ENCODE assay signal across 8 cellular contexts in genomic region chr9:126860757-126861466, GRCh38. TPM values are rescaled to one million over a fixed set of nuclear protein-coding genes. Genes with fewer than 3 reads are reported as not detected.
A peak's percentile ranks its signal among the peaks of the same experiment; 100 is the strongest.
DNase-seq lines count a peak whose midpoint lies in the region; ATAC-seq and TF ChIP-seq lines count a peak whose summit lies in the region.

No MANE protein-coding gene starts in this region.

- TF ChIP-seq EP300 in gastroesophageal sphincter (IDR thresholded peaks at IDR 0.05), result no peak

- TF ChIP-seq CTCF in DOHH2 (IDR thresholded peaks at IDR 0.05; ENCODE audit: low read depth, low read length, poor library complexity, severe bottlenecking) (no peak), gastroesophageal sphincter (IDR thresholded peaks at IDR 0.05) (peak in 1 of 4 experiments; percentile 9), parathyroid adenoma (IDR thresholded peaks at IDR 0.05) (no peak)

- H3K4me2 ChIP-seq in DOHH2 (ENCODE audit: low read length) (peak overlapping the region; percentile 98), parathyroid adenoma (ENCODE audit: low read length) (peak overlapping the region; percentile 96)

- peak overlapping the region; percentile 19 for H3K9ac ChIP-seq in parathyroid adenoma

- TF ChIP-seq POLR2A in gastroesophageal sphincter (IDR thresholded peaks at IDR 0.05), result peak in 1 of 2 donors; percentile 2

- H3K36me3 Mint-ChIP-seq in activated T-cell treated with anti-CD3 and anti-CD28 coated beads, Interleukin-2, amount 50 U/mL, for 4 hours (ENCODE audit: insufficient read depth), result peaks cover 3% of the 10 kb centered on the region

- H3K36me3 ChIP-seq in DOHH2 (ENCODE audit: control insufficient read depth, low read length), result peaks cover 26% of the 10 kb centered on the region
- peaks cover 0 to 18% of the 10 kb centered on the region in 2 donors for H3K36me3 ChIP-seq in gastroesophageal sphincter
- no peaks in the 10 kb centered on the region for H3K36me3 ChIP-seq in parathyroid adenoma (ENCODE audit: control insufficient read depth, insufficient read depth, low read length)

- H3K4me1 ChIP-seq in DOHH2 (ENCODE audit: control insufficient read depth, low read length), result peaks cover 34% of the 10 kb centered on the region
- H3K4me1 ChIP-seq in gastroesophageal sphincter, result peaks cover 0 to 49% (median 14%) of the 10 kb centered on the region in 3 donors
- no peaks in the 10 kb centered on the region for H3K4me1 ChIP-seq in parathyroid adenoma

- peaks cover 15% of the 10 kb centered on the region for H3F3A ChIP-seq in DOHH2 (ENCODE audit: control insufficient read depth, insufficient read depth)

- H3K4me1 Mint-ChIP-seq in activated T-cell treated with anti-CD3 and anti-CD28 coated beads, Interleukin-2, amount 50 U/mL, for 4 hours (ENCODE audit: low read depth), result peaks cover 28% of the 10 kb centered on the region

- DNase-seq in HuH-7.5 (ENCODE audit: low spot score) (peak; percentile 39), COLO829 (ENCODE audit: low spot score) (no peak), hippocampal formation (lab: John Stamatoyannopoulos, UW) (no peak)
- no peak for DNase-seq in activated T-cell treated with anti-CD3 and anti-CD28 coated beads, Interleukin-2, amount 50 U/mL, for 4 hours

- no peaks in the 10 kb centered on the region for H3K9me3 Mint-ChIP-seq in activated T-cell treated with anti-CD3 and anti-CD28 coated beads, Interleukin-2, amount 50 U/mL, for 4 hours

- no peaks in the 10 kb centered on the region for H3K9me2 ChIP-seq in DOHH2 (replicated peaks; ENCODE audit: control insufficient read depth, low read length)

- H3K4me3 ChIP-seq in DOHH2 (ENCODE audit: low read length) (peak overlapping the region; percentile 74), gastroesophageal sphincter (peak overlapping the region; percentile 54 to 86), parathyroid adenoma (ENCODE audit: low read depth, low read length) (peak overlapping the region; percentile 74)

- WGBS in gastroesophageal sphincter (ENCODE audit: low coverage in 1 of 2), 2 donors, result no CpG with 5 or more reads among the region's 71 CpGs

- H3K9me3 ChIP-seq in DOHH2 (ENCODE audit: control insufficient read depth, insufficient read depth, low read length) (no peaks in the 10 kb centered on the region), gastroesophageal sphincter (no peaks in the 10 kb centered on the region), parathyroid adenoma (ENCODE audit: control insufficient read depth, low read length) (no peaks in the 10 kb centered on the region)

- ATAC-seq in GM21576 (IDR thresholded peaks at IDR 0.05; ENCODE audit: unreplicated experiment) (peak; percentile 9), gastroesophageal sphincter (peak; percentile 80)
- peak; percentile 26 to 31 for ATAC-seq in activated T-cell treated with anti-CD3 and anti-CD28 coated beads, Interleukin-2, amount 50 U/mL, for 4 hours

- peak overlapping the region; percentile 82 for H3K4me3 Mint-ChIP-seq in activated T-cell treated with anti-CD3 and anti-CD28 coated beads, Interleukin-2, amount 50 U/mL, for 4 hours

- H3K27me3 ChIP-seq in DOHH2 (ENCODE audit: control insufficient read depth, low read length) (peaks cover 18% of the 10 kb centered on the region), gastroesophageal sphincter (no peaks in the 10 kb centered on the region), parathyroid adenoma (ENCODE audit: control insufficient read depth, insufficient read depth, low read length) (no peaks in the 10 kb centered on the region)

- peaks cover 4% of the 10 kb centered on the region; the same call in 1 of the 2 replicates for H4K20me1 ChIP-seq in DOHH2 (ENCODE audit: control insufficient read depth, insufficient read depth, low read depth, low read length)

- H3K27ac ChIP-seq in DOHH2 (ENCODE audit: low read depth, low read length) (peak overlapping the region; percentile 71), gastroesophageal sphincter (peak overlapping the region; percentile 2 to 96 (median 93)), parathyroid adenoma (peak overlapping the region; percentile 47)

- peaks cover 12% of the 10 kb centered on the region for H3K27me3 Mint-ChIP-seq in activated T-cell treated with anti-CD3 and anti-CD28 coated beads, Interleukin-2, amount 50 U/mL, for 4 hours (ENCODE audit: low read depth)

- H3K79me2 ChIP-seq in DOHH2 (ENCODE audit: control insufficient read depth, low read length) (peaks cover 39% of the 10 kb centered on the region), parathyroid adenoma (no peaks in the 10 kb centered on the region)

- H2AFZ ChIP-seq in parathyroid adenoma, result peak overlapping the region; percentile 64

RNA-seq across cellular contexts. Expression of gene ZBTB34, which starts 0.5 kb away (rescaled TPM):
- 1 to 10 TPM; 4.3 to 4.9 (median 4.8) TPM for total RNA-seq in activated T-cell treated with anti-CD3 and anti-CD28 coated beads, Interleukin-2, amount 50 U/mL, for 4 hours
- 10 to 100 TPM; 11.0 to 14.2 (median 13.5) TPM for total RNA-seq in gastroesophageal sphincter

RNA-seq across cellular contexts. Expression of gene RALGPS1, which starts 53.7 kb away (rescaled TPM):
- 1 to 10 TPM in 2 of 3 donors, under 1 TPM in 1; 0.51 to 1.2 (median 1.1) TPM for total RNA-seq in activated T-cell treated with anti-CD3 and anti-CD28 coated beads, Interleukin-2, amount 50 U/mL, for 4 hours
- 10 to 100 TPM in 2 of 4 donors, 1 to 10 TPM in 2; 5.9 to 17.4 (median 11.3) TPM for total RNA-seq in gastroesophageal sphincter

RNA-seq across cellular contexts. Expression of gene ZBTB43, which starts 56.1 kb away (rescaled TPM):
- total RNA-seq in activated T-cell treated with anti-CD3 and anti-CD28 coated beads, Interleukin-2, amount 50 U/mL, for 4 hours, result 10 to 100 TPM; 13.8 to 18.9 (median 18.2) TPM
- 10 to 100 TPM in 2 of 4 donors, 1 to 10 TPM in 2; 9.7 to 12.3 (median 10.7) TPM for total RNA-seq in gastroesophageal sphincter

Comparison
In these comparisons a context has a peak if more than half of its experiments do, and no peak if none do; other contexts are left out.
1. ATAC-seq: peak in every context shown above with its lines; median percentile 80 in gastroesophageal sphincter; 28 in activated T-cell treated with anti-CD3 and anti-CD28 coated beads, Interleukin-2, amount 50 U/mL, for 4 hours; 9 in GM21576.